8 cellular contexts compared by ENCODE assay signal in the genomic region with DNA sequence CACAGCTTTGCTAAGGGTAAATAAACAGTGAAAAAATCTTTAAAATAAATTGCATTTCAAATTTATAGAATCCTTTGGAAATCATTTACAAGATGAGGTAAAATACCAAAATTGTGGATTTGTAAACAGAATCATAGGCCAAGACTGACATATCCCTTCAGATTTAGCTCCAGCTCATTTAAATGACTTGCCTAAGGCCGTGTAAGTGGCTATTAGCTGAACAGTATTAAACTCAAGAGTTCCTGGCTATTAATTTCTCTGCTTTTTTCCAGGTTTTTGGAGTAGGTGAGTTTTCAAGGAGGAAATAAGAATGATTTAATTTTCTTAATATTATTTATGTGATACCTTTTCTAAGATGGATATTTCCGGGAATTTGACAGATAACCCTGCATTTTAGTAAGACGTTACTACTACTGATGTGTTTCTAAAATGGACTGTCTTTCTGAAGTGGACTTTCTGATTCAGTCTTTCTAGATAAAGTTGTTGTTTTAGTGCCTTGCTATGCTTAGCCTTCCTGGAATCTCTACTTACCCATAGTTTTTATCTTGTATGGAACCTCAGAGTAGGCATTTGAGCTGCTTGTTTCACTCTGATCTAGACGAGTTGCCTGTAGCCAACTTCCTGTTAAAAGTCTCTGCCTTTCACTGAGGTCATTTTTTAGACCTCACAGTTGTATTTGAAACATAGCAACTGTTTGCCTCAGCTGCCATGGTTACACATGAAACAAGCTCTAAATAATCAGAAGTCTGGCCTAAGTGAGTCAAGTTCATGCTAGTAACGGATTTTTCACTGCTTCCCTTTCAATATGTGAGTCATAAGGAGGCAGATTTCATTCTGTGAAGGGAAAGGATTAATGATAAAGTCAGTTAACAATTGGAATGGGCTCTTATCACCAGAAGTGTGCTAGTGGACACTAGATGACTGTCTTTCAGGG.
DNase-seq lines count a peak whose midpoint lies in the region; ATAC-seq and TF ChIP-seq lines count a peak whose summit lies in the region.

No MANE protein-coding gene starts in this region.

- H3K27me3 ChIP-seq in CD4-positive, alpha-beta T cell (ENCODE audit: control insufficient read depth, insufficient read depth, low read length): no peaks in the 10 kb centered on the region
- H3K27me3 ChIP-seq in tibial nerve: no peaks in the 10 kb centered on the region

- TF ChIP-seq POLR2A in tibial nerve (IDR thresholded peaks at IDR 0.05): no peak

- no peaks in the 10 kb centered on the region for H3K9me3 ChIP-seq in CD4-positive, alpha-beta T cell (ENCODE audit: control insufficient read depth, low read length)
- H3K9me3 ChIP-seq in tibial nerve: no peaks in the 10 kb centered on the region

- H3K9me3 Mint-ChIP-seq in CD4-positive, alpha-beta T cell: no peaks in the 10 kb centered on the region
- no peaks in the 10 kb centered on the region for H3K9me3 Mint-ChIP-seq in mesothelial cell of epicardium

- H3K4me3 Mint-ChIP-seq in CD4-positive, alpha-beta T cell: peak overlapping the region; percentile 57
- no peak overlapping the region for H3K4me3 Mint-ChIP-seq in mesothelial cell of epicardium

- CTCF ChIA-PET in CD4-positive, alpha-beta T cell (lab: Charles Lee): interaction anchor here (0.8 to 1.5 kb wide), 3 partner anchors 35 to 44 kb away, joined by 3 to 4 read pairs (median 3); no protein-coding TSS in a partner anchor

- POLR2A ChIA-PET in CD4-positive, alpha-beta T cell (lab: Charles Lee): interaction anchor here (0.7 to 1.7 kb wide), 13 partner anchors 8 to 347 kb away, joined by 3 to 10 read pairs (median 4); no protein-coding TSS in a partner anchor

- H3K27ac ChIP-seq in CD4-positive, alpha-beta T cell (ENCODE audit: low read depth, low read length): peak overlapping the region; percentile 68
- peak overlapping the region; percentile 70 to 92 (median 84) for H3K27ac ChIP-seq in tibial nerve

- intact Hi-C loops in CD4-positive, alpha-beta T cell (cut with DNase I, micrococcal nuclease): loop anchor here in 1 of 2 experiments (1.0 to 5.0 kb wide), 5 partner anchors 21 to 335 kb away; no protein-coding TSS in a partner anchor

- peak; percentile 94 for ATAC-seq in CD4-positive, alpha-beta T cell (ENCODE audit: poor library complexity)
- ATAC-seq in GM19372 (IDR thresholded peaks at IDR 0.05; ENCODE audit: low read depth, unreplicated experiment) (peak; percentile 94), HG03442 (IDR thresholded peaks at IDR 0.05; ENCODE audit: unreplicated experiment) (peak; percentile 94)

- peak overlapping the region; percentile 84 for H3K27ac Mint-ChIP-seq in CD4-positive, alpha-beta T cell
- peak overlapping the region; percentile 89 for H3K27ac Mint-ChIP-seq in mesothelial cell of epicardium

- H3K4me1 Mint-ChIP-seq in CD4-positive, alpha-beta T cell (ENCODE audit: low read depth): peaks cover 22% of the 10 kb centered on the region
- H3K4me1 Mint-ChIP-seq in mesothelial cell of epicardium: peaks cover 13% of the 10 kb centered on the region

- H3K36me3 Mint-ChIP-seq in CD4-positive, alpha-beta T cell (ENCODE audit: low read depth): peaks cover 88% of the 10 kb centered on the region
- peaks cover 47% of the 10 kb centered on the region for H3K36me3 Mint-ChIP-seq in mesothelial cell of epicardium

- peaks cover 0 to 71% (median 4%) of the 10 kb centered on the region in 3 donors for H3K36me3 ChIP-seq in tibial nerve

- peak; percentile 55 to 84 for TF ChIP-seq EP300 in tibial nerve (IDR thresholded peaks at IDR 0.05)

- 24 to 31% methylated on average over 5 of the region's 5 CpGs for WGBS in tibial nerve, 2 donors

- peaks cover 0 to 51% (median 13%) of the 10 kb centered on the region in 4 donors for H3K4me1 ChIP-seq in tibial nerve

- no peak for TF ChIP-seq CTCF in CD4-positive, alpha-beta T cell (IDR thresholded peaks at IDR 0.05)
- TF ChIP-seq CTCF in mesothelial cell of epicardium (IDR thresholded peaks at IDR 0.05; ENCODE audit: unreplicated experiment): no peak
- TF ChIP-seq CTCF in tibial nerve (IDR thresholded peaks at IDR 0.05): no peak

- peak in 7 of 10 experiments; percentile 15 to 72 (median 31) for DNase-seq in CD4-positive, alpha-beta T cell
- DNase-seq in T-helper 22 cell (ENCODE audit: low read depth) (peak; percentile 65), dermis blood vessel endothelial cell (peak; percentile 99), mesothelial cell of epicardium (ENCODE audit: low spot score in 2 of 2, unreplicated experiment in 2 of 2) (no peak), tibial nerve (ENCODE audit: low spot score in 2 of 2) (peak in 1 of 2 donors; percentile 53), NCI-H2227 treated with DMSO at 0.1 percent for 48 hours (lab: John Stamatoyannopoulos, UW) (no peak)

- H3K27me3 Mint-ChIP-seq in CD4-positive, alpha-beta T cell: no peaks in the 10 kb centered on the region
- H3K27me3 Mint-ChIP-seq in mesothelial cell of epicardium (ENCODE audit: low read depth): no peaks in the 10 kb centered on the region

- H3K4me3 ChIP-seq in tibial nerve: no peak overlapping the region

Comparison
In these comparisons a context has a peak if more than half of its experiments do, and no peak if none do; other contexts are left out.
1. DNase-seq: peak in CD4-positive, alpha-beta T cell (7 of 10), T-helper 22 cell (single experiment) and dermis blood vessel endothelial cell (single experiment); none in mesothelial cell of epicardium (0 of 2) and NCI-H2227 treated with DMSO at 0.1 percent for 48 hours (single experiment).
2. Peak in every context shown above with its lines, with median percentiles within 50 percentile points of each other: ATAC-seq.